13 cellular contexts compared by ENCODE assay signal in genomic region chr13:98083507-98083906, GRCh38. TPM values are rescaled to one million over a fixed set of nuclear protein-coding genes. Genes with fewer than 3 reads are reported as not detected.
DNase-seq lines count a peak whose midpoint lies in the region; ATAC-seq and TF ChIP-seq lines count a peak whose summit lies in the region.
"Had no signal": no experiment of that assay in that cellular context is flagged by ENCODE, and none has a peak within 500 bp of the region (broad histone marks: within the 10 kb centered on the region; RNA-seq: fewer than 3 reads in every experiment).

No MANE protein-coding gene starts in this region.

- ATAC-seq in lower lobe of right lung, result peak; percentile 71 to 84
- ATAC-seq: gastroesophageal sphincter had no signal

- POLR2A ChIA-PET in HEK293T (lab: Yijun Ruan, JAX), result no interaction called here

- CTCF ChIA-PET in HEK293T (lab: Yijun Ruan, JAX), result no interaction called here
- CTCF ChIA-PET in activated naive CD4-positive, alpha-beta T cell treated with anti-CD3 and anti-CD28 coated beads for 36 hours (lab: Charles Lee), result no interaction called here

- H3K4me3 Mint-ChIP-seq in activated naive CD4-positive, alpha-beta T cell treated with anti-CD3 and anti-CD28 coated beads for 36 hours, result no peak overlapping the region

- intact Hi-C loops in lower lobe of right lung (cut with DNase I), result no loop called here
- intact Hi-C loops in activated naive CD4-positive, alpha-beta T cell treated with anti-CD3 and anti-CD28 coated beads for 36 hours (cut with micrococcal nuclease), result no loop called here

- no peak overlapping the region for H3K27ac Mint-ChIP-seq in activated naive CD4-positive, alpha-beta T cell treated with anti-CD3 and anti-CD28 coated beads for 36 hours

- H3K9me3 Mint-ChIP-seq in activated naive CD4-positive, alpha-beta T cell treated with anti-CD3 and anti-CD28 coated beads for 36 hours, result no peaks in the 10 kb centered on the region

- H3K4me3 ChIP-seq in AG10803 (ENCODE audit: low read length) (no peak overlapping the region), choroid plexus epithelial cell (ENCODE audit: low read depth, low read length) (no peak overlapping the region), lower lobe of right lung (no peak overlapping the region)
- H3K4me3 ChIP-seq: gastroesophageal sphincter, testis had no signal

- no peaks in the 10 kb centered on the region for H3K36me3 Mint-ChIP-seq in activated naive CD4-positive, alpha-beta T cell treated with anti-CD3 and anti-CD28 coated beads for 36 hours (ENCODE audit: low read depth)

- H3K36me3 ChIP-seq in lower lobe of right lung, result no peaks in the 10 kb centered on the region
- H3K36me3 ChIP-seq: gastroesophageal sphincter had no signal

- TF ChIP-seq CTCF in AG10803 (conservative IDR thresholded peaks at IDR 0.05; ENCODE audit: low read length) (peak; percentile 39), choroid plexus epithelial cell (conservative IDR thresholded peaks at IDR 0.05; ENCODE audit: low read depth, low read length) (peak; percentile 34), lower lobe of right lung (IDR thresholded peaks at IDR 0.05) (no peak)

- H3K4me1 ChIP-seq in lower lobe of right lung, result no peaks in the 10 kb centered on the region
- H3K4me1 ChIP-seq: gastroesophageal sphincter, testis had no signal

- H3K9me3 ChIP-seq in lower lobe of right lung, result no peaks in the 10 kb centered on the region
- H3K9me3 ChIP-seq: gastroesophageal sphincter, testis had no signal

- H3K27me3 Mint-ChIP-seq in activated naive CD4-positive, alpha-beta T cell treated with anti-CD3 and anti-CD28 coated beads for 36 hours (ENCODE audit: low read depth), result peaks cover 6% of the 10 kb centered on the region

- H3K4me1 Mint-ChIP-seq in activated naive CD4-positive, alpha-beta T cell treated with anti-CD3 and anti-CD28 coated beads for 36 hours (ENCODE audit: low read depth), result no peaks in the 10 kb centered on the region

- peak; percentile 96 for DNase-seq in AG10803 (ENCODE audit: low read depth)
- peak; percentile 97 for DNase-seq in LHCN-M2 (ENCODE audit: low read depth)
- peak; percentile 89 for DNase-seq in choroid plexus epithelial cell (ENCODE audit: low read depth)
- DNase-seq in lower lobe of right lung, result no peak
- DNase-seq in HEK293T (ENCODE audit: extremely low spot score), result no peak
- DNase-seq in activated naive CD4-positive, alpha-beta T cell treated with anti-CD3 and anti-CD28 coated beads for 36 hours, result no peak
- no peak for DNase-seq in NCI-H2171 (lab: John Stamatoyannopoulos, UW)
- no peak for DNase-seq in cerebellar nuclear complex (lab: John Stamatoyannopoulos, UW)
- DNase-seq: activated CD8-positive, alpha-beta memory T cell treated with anti-CD3 and anti-CD28 coated beads, Interleukin-2, amount 50 U/mL, for 48 hours; anterior cingulate cortex; NCI-H1694 treated with DMSO at 0.1 percent for 48 hours; testis had no signal

- H3K27ac ChIP-seq in lower lobe of right lung, result no peak overlapping the region
- H3K27ac ChIP-seq: gastroesophageal sphincter, testis had no signal

- no peaks in the 10 kb centered on the region for H3K27me3 ChIP-seq in lower lobe of right lung (ENCODE audit: low read depth)
- H3K27me3 ChIP-seq: gastroesophageal sphincter, testis had no signal

TF ChIP-seq in HEK293T, 16 proteins besides CTCF, POLR2A, EP300 and RAD21:
- TF ChIP-seq ZNF384 (IDR thresholded peaks at IDR 0.05) (no peak), NFRKB (IDR thresholded peaks at IDR 0.05) (no peak), ARNT (IDR thresholded peaks at IDR 0.05) (no peak)

RNA-seq across cellular contexts. Expression of gene FARP1, which starts 59.4 kb away (rescaled TPM):
- total RNA-seq in LHCN-M2 (2014; rRNA removed), result 12.4 and 15.8 TPM in 2 replicates
- polyA plus RNA-seq in LHCN-M2 (2012), result 54.2 TPM
- 110 TPM for total RNA-seq in lower lobe of right lung
- total RNA-seq in activated naive CD4-positive, alpha-beta T cell treated with anti-CD3 and anti-CD28 coated beads for 36 hours, result under 1 TPM; 0.27 to 0.38 TPM

Comparison
In these comparisons a context has a peak if more than half of its experiments do, and no peak if none do; other contexts are left out.
1. DNase-seq: peak in AG10803 (single experiment), LHCN-M2 (single experiment) and choroid plexus epithelial cell (single experiment); none in lower lobe of right lung (single experiment), HEK293T (single experiment), activated naive CD4-positive, alpha-beta T cell treated with anti-CD3 and anti-CD28 coated beads for 36 hours (single experiment), NCI-H2171 (single experiment) and cerebellar nuclear complex (0 of 2).